In genomic region chr2:62958206-62958605, GRCh38 we compare ENCODE assay signal across 11 cellular contexts.
"Had no signal": no experiment of that assay in that cellular context is flagged by ENCODE, and none has a peak within 500 bp of the region (broad histone marks: within the 10 kb centered on the region; RNA-seq: fewer than 3 reads in every experiment).

No MANE protein-coding gene starts in this region.

- H3K4me2 ChIP-seq: GM23338 had no signal

- H3K27ac ChIP-seq: GM23248 had no signal

- FAIRE-seq: H1, H54 had no signal

- H3K36me3 ChIP-seq: HAP-1 had no signal

- H3K4me3 ChIP-seq: GM23248, GM23338, HAP-1 had no signal

- ATAC-seq: GM23338, HCT116 had no signal

- DNase-seq: GM23248, GOT3, H7, H9, HCEC 1CT, HFFc6 had no signal

- H3K9ac ChIP-seq: GM23248 had no signal

- H3K4me1 ChIP-seq: HAP-1 had no signal

- H2AFZ ChIP-seq: GM23248, GM23338 had no signal

- H3K9me3 ChIP-seq: HAP-1 had no signal
